Comparison of ENCODE assay signal across 9 cellular contexts in the genomic region with DNA sequence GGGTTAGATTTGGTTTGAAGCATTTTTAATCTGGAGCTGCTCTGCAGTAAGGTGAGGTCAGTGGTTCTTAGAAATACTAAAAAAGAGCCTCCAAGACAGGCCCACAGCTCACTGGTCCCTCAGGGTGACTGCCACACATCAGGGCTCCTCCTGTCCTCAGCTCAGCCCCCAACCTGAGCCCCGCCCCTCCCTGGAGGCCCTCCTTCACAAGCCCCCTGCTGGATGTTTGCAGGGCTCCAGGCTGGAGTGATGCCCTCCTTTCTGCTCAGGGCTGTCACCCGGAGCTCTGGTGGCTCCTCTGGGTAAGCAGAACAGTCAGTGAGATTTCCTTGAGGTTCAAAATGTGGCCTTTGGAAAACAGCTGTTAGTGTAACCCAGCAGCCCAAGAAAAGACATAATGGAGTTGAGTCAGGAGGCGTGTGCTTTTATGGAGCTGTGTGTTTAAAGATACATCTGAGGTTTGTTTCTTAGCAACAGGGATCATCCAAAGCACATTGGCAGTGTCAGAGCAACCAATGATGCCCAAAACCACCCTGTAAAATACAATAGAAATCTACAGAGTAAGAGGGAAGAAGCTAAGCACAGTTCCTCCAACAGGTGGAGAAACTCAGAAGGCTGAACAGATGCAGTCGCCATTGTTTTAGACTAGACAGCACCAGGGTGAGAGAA. TPM values are rescaled to one million over a fixed set of nuclear protein-coding genes. Genes with fewer than 3 reads are reported as not detected.
DNase-seq lines count a peak whose midpoint lies in the region; ATAC-seq, FAIRE-seq and TF ChIP-seq lines count a peak whose summit lies in the region.
"Had no signal": no experiment of that assay in that cellular context is flagged by ENCODE, and none has a peak within 500 bp of the region (broad histone marks: within the 10 kb centered on the region; RNA-seq: fewer than 3 reads in every experiment).

No MANE protein-coding gene starts in this region.

- no peak overlapping the region for H2BK15ac ChIP-seq in H1 (ENCODE audit: low read length)

- no peaks in the 10 kb centered on the region for H3K79me2 ChIP-seq in H1 (ENCODE audit: control insufficient read depth in 1 of 2, insufficient read depth in 2 of 2, low read length in 2 of 2)

- H3K23ac ChIP-seq in H1 (ENCODE audit: insufficient read length) = no peak overlapping the region

- peak; percentile 64 to 69 (median 65) for TF ChIP-seq CTCF in H1 (IDR thresholded peaks at IDR 0.05; ENCODE audit: control extremely low read depth in 1 of 3, insufficient read depth in 1 of 3, low read depth in 1 of 3, low read length in 3 of 3)

- peaks cover 0 to 4% (median 2%) of the 10 kb centered on the region in 4 experiments; a peak in 2 of 7 replicates for H3K4me1 ChIP-seq in H1 (replicated peaks in 1 of 4; ENCODE audit: control insufficient read depth in 3 of 4, insufficient read depth in 4 of 4, low read length in 3 of 4)

- no peak overlapping the region for H3K4me3 ChIP-seq in H1 (ENCODE audit: extremely low read depth in 1 of 4, insufficient read depth in 2 of 4, low read depth in 3 of 4, low read length in 4 of 4)

- H3K4me1 Mint-ChIP-seq in stimulated activated naive CD8-positive, alpha-beta T cell treated with anti-CD3 and anti-CD28 coated beads, Interleukin-15, amount 100 ng/mL, for 72 hours = no peaks in the 10 kb centered on the region

- H3K23me2 ChIP-seq in H1 (ENCODE audit: low read depth, low read length) = no peaks in the 10 kb centered on the region

- no peaks in the 10 kb centered on the region for H3K9me3 Mint-ChIP-seq in stimulated activated naive CD8-positive, alpha-beta T cell treated with anti-CD3 and anti-CD28 coated beads, Interleukin-15, amount 100 ng/mL, for 72 hours

- H4K91ac ChIP-seq in H1 (replicated peaks; ENCODE audit: insufficient read length, low read length) = no peak overlapping the region

- POLR2A ChIA-PET in H1 (lab: Charles Lee; ENCODE audit: partially characterized antibody) = interaction anchor here (1.1 kb wide), 1 partner anchor 50 kb away, joined by 3 read pairs; no protein-coding TSS in a partner anchor

- no peak overlapping the region; a peak in 1 of 4 replicates for H3K4me2 ChIP-seq in H1 (ENCODE audit: insufficient read depth in 1 of 2, low read depth in 2 of 2, low read length in 2 of 2)

- no peak overlapping the region for H3K27ac Mint-ChIP-seq in stimulated activated naive CD8-positive, alpha-beta T cell treated with anti-CD3 and anti-CD28 coated beads, Interleukin-15, amount 100 ng/mL, for 72 hours

- H3K79me1 ChIP-seq in H1 (ENCODE audit: low read depth, low read length) = no peaks in the 10 kb centered on the region

- H2BK12ac ChIP-seq in H1 (ENCODE audit: low read depth, low read length) = no peak overlapping the region

- no peak overlapping the region for H2BK120ac ChIP-seq in H1 (replicated peaks; ENCODE audit: low read depth, low read length)

- no peak overlapping the region for H3K4ac ChIP-seq in H1 (replicated peaks; ENCODE audit: insufficient read length, low read depth, low read length)

- no peak overlapping the region for H3K9ac ChIP-seq in H1 (replicated peaks in 1 of 4; ENCODE audit: extremely low read depth in 1 of 4, low read depth in 3 of 4, low read length in 3 of 4)

- H3K36me3 ChIP-seq in H1 (ENCODE audit: control insufficient read depth in 2 of 4, insufficient read depth in 4 of 4, low read length in 3 of 4) = no peaks in the 10 kb centered on the region

- H3K14ac ChIP-seq in H1 (ENCODE audit: insufficient read length) = no peak overlapping the region

- no peak overlapping the region for H3K27ac ChIP-seq in H1 (ENCODE audit: low read depth, low read length)

- peak; percentile 21 for DNase-seq in activated gamma-delta T cell treated with Interleukin-2 at 50 U/mL for 16 hours
- no peak for DNase-seq in activated gamma-delta T cell (lab: John Stamatoyannopoulos, UW)
- peak; percentile 43 for DNase-seq in NCI-H2227 treated with DMSO at 0.1 percent for 48 hours (lab: John Stamatoyannopoulos, UW)
- peak in 1 of 2 experiments; percentile 78 for DNase-seq in H1 (ENCODE audit: low read depth in 1 of 2, low spot score in 2 of 2)
- DNase-seq in stimulated activated naive CD8-positive, alpha-beta T cell treated with anti-CD3 and anti-CD28 coated beads, Interleukin-15, amount 100 ng/mL, for 72 hours = peak; percentile 21 to 32
- no peak for DNase-seq in LoVo (ENCODE audit: low spot score)
- no peak for DNase-seq in OCI-M2 (lab: John Stamatoyannopoulos, UW; ENCODE audit: unreplicated experiment)
- no peak for DNase-seq in KG1 (lab: John Stamatoyannopoulos, UW)

- 63% methylated on average over 4 of the region's 4 CpGs; no CpG with 5 or more reads in 1 of the 2 experiments for WGBS in H1 (ENCODE audit: extremely low coverage in 1 of 2, insufficient coverage in 1 of 2, insufficient read length in 1 of 2, insufficient replicate concordance in 2 of 2, low coverage in 1 of 2, low lambda C conversion rate in 2 of 2, missing lambda C conversion rate in 1 of 2), 2 experiments

- H3K9me3 ChIP-seq in H1 (ENCODE audit: insufficient read depth in 2 of 2, low read depth in 1 of 2, low read length in 1 of 2) = no peaks in the 10 kb centered on the region

- H2AK5ac ChIP-seq in H1 (ENCODE audit: low read depth, low read length) = no peak overlapping the region

- no peaks in the 10 kb centered on the region for H3K27me3 ChIP-seq in H1 (replicated peaks in 1 of 4; ENCODE audit: control insufficient read depth in 3 of 4, extremely low read depth in 1 of 4, insufficient read depth in 3 of 4, low read length in 3 of 4)

- no peak overlapping the region for H4K5ac ChIP-seq in H1 (ENCODE audit: insufficient read length, low read depth, low read length)

- H4K20me1 ChIP-seq in H1 (replicated peaks in 1 of 2; ENCODE audit: control insufficient read depth in 1 of 2, insufficient read depth in 2 of 2, low read length in 2 of 2) = no peaks in the 10 kb centered on the region

- CTCF ChIA-PET in H1 (lab: Charles Lee; ENCODE audit: partially characterized antibody) = interaction anchor here (0.6 to 4.4 kb wide), 30 partner anchors 9 to 1160 kb away, joined by 3 to 42 read pairs (median 4); a partner anchor contains a TSS

- no peak overlapping the region for H2BK5ac ChIP-seq in H1 (ENCODE audit: low read depth, low read length)

- no peak overlapping the region; the same call in 1 of the 2 replicates for H3K18ac ChIP-seq in H1 (ENCODE audit: extremely low read depth, low read length)

- H4K8ac ChIP-seq in H1 (ENCODE audit: extremely low read depth, insufficient read depth, low read length) = no peak overlapping the region

- no peak for FAIRE-seq in H1 (lab: Jason Lieb, UNC)

- ATAC-seq in stimulated activated naive CD8-positive, alpha-beta T cell treated with anti-CD3 and anti-CD28 coated beads, Interleukin-15, amount 100 ng/mL, for 72 hours = peak; percentile 84

- no peak overlapping the region for H3K4me3 Mint-ChIP-seq in stimulated activated naive CD8-positive, alpha-beta T cell treated with anti-CD3 and anti-CD28 coated beads, Interleukin-15, amount 100 ng/mL, for 72 hours

- TF ChIP-seq EP300 in H1 (IDR thresholded peaks at IDR 0.05; ENCODE audit: borderline replicate concordance in 1 of 2, low read depth in 2 of 2, low read length in 2 of 2) = no peak

- H3K27me3 Mint-ChIP-seq in stimulated activated naive CD8-positive, alpha-beta T cell treated with anti-CD3 and anti-CD28 coated beads, Interleukin-15, amount 100 ng/mL, for 72 hours = peaks cover 9% of the 10 kb centered on the region

- TF ChIP-seq POLR2A in H1 (IDR thresholded peaks at IDR 0.05; ENCODE audit: control extremely low read depth in 1 of 2, low read depth in 2 of 2, low read length in 2 of 2) = no peak

- peak; percentile 20 to 50; a peak in 2 of 4 replicates for TF ChIP-seq RAD21 in H1 (IDR thresholded peaks at IDR 0.05 in 1 of 2, conservative IDR thresholded peaks at IDR 0.05 in 1 of 2; ENCODE audit: low read depth in 2 of 2, low read length in 2 of 2)

- H2BK20ac ChIP-seq in H1 (ENCODE audit: low read length) = no peak overlapping the region

- no peak overlapping the region for H2AFZ ChIP-seq in H1 (ENCODE audit: low read length)

- H3K56ac ChIP-seq in H1 (replicated peaks; ENCODE audit: insufficient read length, low read depth, low read length) = no peak overlapping the region

TF ChIP-seq in H1, 55 proteins besides CTCF, POLR2A, EP300 and RAD21:
- TF ChIP-seq ZNF274 (IDR thresholded peaks at IDR 0.05; ENCODE audit: borderline replicate concordance, extremely low read depth, low read length) = no peak
- TF ChIP-seq TAF7 (optimal IDR thresholded peaks at IDR 0.05; ENCODE audit: borderline replicate concordance, low read depth, low read length) = no peak
- TF ChIP-seq HDAC2 (IDR thresholded peaks at IDR 0.05; ENCODE audit: borderline replicate concordance in 1 of 2, low read depth in 2 of 2, low read length in 2 of 2) = no peak
- no peak for TF ChIP-seq SP1 (IDR thresholded peaks at IDR 0.05; ENCODE audit: low read depth, low read length)
- no peak for TF ChIP-seq KDM5A (IDR thresholded peaks at IDR 0.05; ENCODE audit: low read length)
- no peak for TF ChIP-seq BACH1 (IDR thresholded peaks at IDR 0.05; ENCODE audit: low read length)
- no peak for TF ChIP-seq CHD1 (IDR thresholded peaks at IDR 0.05; ENCODE audit: low read depth, low read length)
- no peak for TF ChIP-seq ASH2L (IDR thresholded peaks at IDR 0.05; ENCODE audit: low read length)
- TF ChIP-seq RNF2 (IDR thresholded peaks at IDR 0.05; ENCODE audit: borderline replicate concordance, low read depth, low read length, missing control alignments, poor library complexity, severe bottlenecking) = no peak
- no peak for TF ChIP-seq SAP30 (IDR thresholded peaks at IDR 0.05; ENCODE audit: insufficient read depth, insufficient replicate concordance, low read length)
- no peak for TF ChIP-seq GTF2F1 (IDR thresholded peaks at IDR 0.05; ENCODE audit: borderline replicate concordance, low read depth, low read length)
- no peak for TF ChIP-seq RXRA (IDR thresholded peaks at IDR 0.05; ENCODE audit: insufficient read depth, low read depth, low read length)
- no peak for TF ChIP-seq YY1 (IDR thresholded peaks at IDR 0.05; ENCODE audit: low read depth, low read length)
- no peak for TF ChIP-seq CEBPB (IDR thresholded peaks at IDR 0.05; ENCODE audit: low read depth, low read length)
- TF ChIP-seq TAF1 (IDR thresholded peaks at IDR 0.05; ENCODE audit: low read depth, low read length) = no peak
- no peak for TF ChIP-seq SP4 (IDR thresholded peaks at IDR 0.05; ENCODE audit: low read length)
- TF ChIP-seq POLR2AphosphoS5 (IDR thresholded peaks at IDR 0.05; ENCODE audit: low read depth, low read length) = no peak
- TF ChIP-seq CBX8 (IDR thresholded peaks at IDR 0.05; ENCODE audit: borderline replicate concordance, low read depth, low read length) = no peak

RNA-seq across cellular contexts. Expression of a gene that starts 21.4 kb away (rescaled TPM):
- total RNA-seq in H1 (2021; fragmentation: NEBNext Ultra II Directional; extraction: Animal tissue kit (Norgen Biotek cat#: 25700)) = 1.2 and 1.3 TPM in 2 replicates
- polyA plus RNA-seq in H1 (2011; rRNA removed) = 0.76 and 0.85 TPM in 2 replicates
- 1.1 TPM for polyA plus RNA-seq in H1 (2011; cell fraction: cytosol; rRNA removed)
- polyA plus RNA-seq in H1 (2011; cell fraction: nucleus; rRNA removed) = 3.4 TPM
- 0.66 to 0.97 TPM (median 0.83 TPM) in 4 replicates for polyA plus RNA-seq in H1 (2012, experiment 1 of 2)
- polyA plus RNA-seq in H1 (2012, experiment 2 of 2) = 0.45 TPM
- polyA plus RNA-seq in H1 (2013, experiment 1 of 2) = 0.55 TPM
- polyA plus RNA-seq in H1 (2013, experiment 2 of 2) = 0.53 TPM
- polyA minus RNA-seq in H1 (2011; rRNA and poly(A)+ RNA removed) = 0.61 and 0.66 TPM in 2 replicates
- polyA minus RNA-seq in H1 (2011; cell fraction: cytosol; rRNA and poly(A)+ RNA removed) = 0.15 TPM
- polyA minus RNA-seq in H1 (2011; cell fraction: nucleus; rRNA and poly(A)+ RNA removed) = 1.00 TPM
- total RNA-seq: mononuclear cell had no signal

Comparison
In these comparisons a context has a peak if more than half of its experiments do, and no peak if none do; other contexts are left out.
1. DNase-seq: peak in activated gamma-delta T cell treated with Interleukin-2 at 50 U/mL for 16 hours (single experiment), NCI-H2227 treated with DMSO at 0.1 percent for 48 hours (single experiment) and stimulated activated naive CD8-positive, alpha-beta T cell treated with anti-CD3 and anti-CD28 coated beads, Interleukin-15, amount 100 ng/mL, for 72 hours (2 of 2); none in activated gamma-delta T cell (single experiment), LoVo (single experiment), OCI-M2 (single experiment) and KG1 (single experiment).